8 cellular contexts compared by ENCODE assay signal in genomic region chr17:38296834-38297517, GRCh38. TPM values are rescaled to one million over a fixed set of nuclear protein-coding genes. Genes with fewer than 3 reads are reported as not detected.
DNase-seq lines count a peak whose midpoint lies in the region; ATAC-seq and TF ChIP-seq lines count a peak whose summit lies in the region.
"Not testable (repeated sequence)": the region's sequence is repeated elsewhere in the genome, so short reads cannot be mapped to it uniquely, and the experiment has no call there.

MRPL45 (plus strand) TSS chr17:38297168; CDS start chr17:38297184, 16 bp downstream.

- H3K27me3 ChIP-seq in SK-N-SH (ENCODE audit: insufficient read depth), result not testable (repeated sequence)

- DNase-seq in NCI-H1092 (lab: John Stamatoyannopoulos, UW) (peak; percentile 95), SK-N-SH (peak; percentile 93), germinal center (ENCODE audit: low spot score) (peak; percentile 93), non-pigmented ciliary epithelial cell (ENCODE audit: low read depth) (peak; percentile 71), substantia nigra (lab: John Stamatoyannopoulos, UW) (peak; percentile 71 to 96 (median 92))
- DNase-seq in activated naive CD4-positive, alpha-beta T cell treated with anti-CD3 and anti-CD28 coated beads, Interleukin-2, amount 50 U/mL, for 16 hours, result peak; percentile 97

- peak within 1 kb of the TSS; percentile 76 for H3K4me2 ChIP-seq in SK-N-SH

- H4K20me1 ChIP-seq in SK-N-SH (ENCODE audit: insufficient read depth), result not testable (repeated sequence)

- peak within 1 kb of the TSS; percentile 81; the same call in 1 of the 2 replicates for H2AFZ ChIP-seq in SK-N-SH (ENCODE audit: low read depth)

- H3K79me2 ChIP-seq in SK-N-SH (ENCODE audit: insufficient read depth), result not testable (repeated sequence)

- not testable (repeated sequence) for H3K36me3 ChIP-seq in SK-N-SH (replicated peaks in 1 of 2; ENCODE audit: control insufficient read depth in 1 of 2, insufficient read depth in 2 of 2, low read length in 1 of 2)

- TF ChIP-seq RAD21 in SK-N-SH (IDR thresholded peaks at IDR 0.05; ENCODE audit: low read length), result not testable (repeated sequence)

- CTCF ChIA-PET in SK-N-SH (lab: Yijun Ruan, JAX), result not testable (repeated sequence)

- not testable (repeated sequence) for TF ChIP-seq CTCF in SK-N-SH (IDR thresholded peaks at IDR 0.05)

- H3K4me3 ChIP-seq in GM08714 (ENCODE audit: low read length), result peak within 1 kb of the TSS; percentile 82
- peak within 1 kb of the TSS; percentile 55 to 67 for H3K4me3 ChIP-seq in SK-N-SH (ENCODE audit: low read depth in 2 of 2, low read length in 1 of 2)

- ATAC-seq in HG02610 (IDR thresholded peaks at IDR 0.05; ENCODE audit: unreplicated experiment), result peak; percentile 92

- H3F3A ChIP-seq in SK-N-SH (replicated peaks; ENCODE audit: insufficient read depth), result not testable (repeated sequence)

- POLR2A ChIA-PET in SK-N-SH (lab: Yijun Ruan, JAX), result not testable (repeated sequence)

- H3K27ac ChIP-seq in SK-N-SH (ENCODE audit: low read depth in 2 of 2, low read length in 1 of 2) (peak within 1 kb of the TSS in 1 of 2 experiments; percentile 28; a peak in 2 of 4 replicates), substantia nigra (ENCODE audit: low read depth, low read length, poor library complexity, severe bottlenecking) (peak within 1 kb of the TSS; percentile 73)

- 0 out of 4 replicates have a peak, but pooled peaks of 1 of the 2 experiments have one; percentile 25 for TF ChIP-seq EP300 in SK-N-SH (IDR thresholded peaks at IDR 0.05; ENCODE audit: borderline replicate concordance in 1 of 2, low read depth in 1 of 2, low read length in 1 of 2)

- not testable (repeated sequence) for H3K4me1 ChIP-seq in SK-N-SH (ENCODE audit: control insufficient read depth in 1 of 2, insufficient read depth in 2 of 2, low read depth in 1 of 2, low read length in 1 of 2)

- H3K9ac ChIP-seq in SK-N-SH, result peak within 1 kb of the TSS; percentile 76

- 2% methylated on average over 44 of the region's 48 CpGs for WGBS in SK-N-SH (ENCODE audit: low lambda C conversion rate)

- H3K9me3 ChIP-seq in SK-N-SH, result not testable (repeated sequence)

- not testable (repeated sequence) for H3K9me2 ChIP-seq in SK-N-SH

TF ChIP-seq in SK-N-SH, 30 proteins besides CTCF, POLR2A, EP300 and RAD21:
- TF ChIP-seq MXI1 (IDR thresholded peaks at IDR 0.05; ENCODE audit: low read depth, low read length) (peak; percentile 36; the same call in 1 of the 2 replicates), TAF1 (IDR thresholded peaks at IDR 0.05; ENCODE audit: borderline replicate concordance, low read depth, low read length) (0 out of 2 replicates have a peak, but pooled peaks have one; percentile 57), SIN3A (IDR thresholded peaks at IDR 0.05; ENCODE audit: borderline replicate concordance, low read depth, low read length) (0 out of 2 replicates have a peak, but pooled peaks have one; percentile 24), USF1 (IDR thresholded peaks at IDR 0.05; ENCODE audit: borderline replicate concordance, low read depth) (peak; percentile 57; the same call in 1 of the 2 replicates), NRF1 (IDR thresholded peaks at IDR 0.05; ENCODE audit: low read depth, low read length) (peak; percentile 85), CHD2 (IDR thresholded peaks at IDR 0.05; ENCODE audit: low read length, partially characterized antibody) (peak; percentile 65), MAX (IDR thresholded peaks at IDR 0.05; ENCODE audit: low read depth) (peak; percentile 88), YY1 (IDR thresholded peaks at IDR 0.05; ENCODE audit: low read depth) (peak; percentile 90), POLR2AphosphoS5 (IDR thresholded peaks at IDR 0.05; ENCODE audit: low read depth, low read length) (peak; percentile 45; the same call in 1 of the 2 replicates)
- TF ChIP-seq, protein P1, sequence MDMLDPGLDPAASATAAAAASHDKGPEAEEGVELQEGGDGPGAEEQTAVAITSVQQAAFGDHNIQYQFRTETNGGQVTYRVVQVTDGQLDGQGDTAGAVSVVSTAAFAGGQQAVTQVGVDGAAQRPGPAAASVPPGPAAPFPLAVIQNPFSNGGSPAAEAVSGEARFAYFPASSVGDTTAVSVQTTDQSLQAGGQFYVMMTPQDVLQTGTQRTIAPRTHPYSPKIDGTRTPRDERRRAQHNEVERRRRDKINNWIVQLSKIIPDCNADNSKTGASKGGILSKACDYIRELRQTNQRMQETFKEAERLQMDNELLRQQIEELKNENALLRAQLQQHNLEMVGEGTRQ (IDR thresholded peaks at IDR 0.05; ENCODE audit: borderline replicate concordance, low read depth, low read length), result 0 out of 2 replicates have a peak, but pooled peaks have one; percentile 31
- TF ChIP-seq, protein P2, sequence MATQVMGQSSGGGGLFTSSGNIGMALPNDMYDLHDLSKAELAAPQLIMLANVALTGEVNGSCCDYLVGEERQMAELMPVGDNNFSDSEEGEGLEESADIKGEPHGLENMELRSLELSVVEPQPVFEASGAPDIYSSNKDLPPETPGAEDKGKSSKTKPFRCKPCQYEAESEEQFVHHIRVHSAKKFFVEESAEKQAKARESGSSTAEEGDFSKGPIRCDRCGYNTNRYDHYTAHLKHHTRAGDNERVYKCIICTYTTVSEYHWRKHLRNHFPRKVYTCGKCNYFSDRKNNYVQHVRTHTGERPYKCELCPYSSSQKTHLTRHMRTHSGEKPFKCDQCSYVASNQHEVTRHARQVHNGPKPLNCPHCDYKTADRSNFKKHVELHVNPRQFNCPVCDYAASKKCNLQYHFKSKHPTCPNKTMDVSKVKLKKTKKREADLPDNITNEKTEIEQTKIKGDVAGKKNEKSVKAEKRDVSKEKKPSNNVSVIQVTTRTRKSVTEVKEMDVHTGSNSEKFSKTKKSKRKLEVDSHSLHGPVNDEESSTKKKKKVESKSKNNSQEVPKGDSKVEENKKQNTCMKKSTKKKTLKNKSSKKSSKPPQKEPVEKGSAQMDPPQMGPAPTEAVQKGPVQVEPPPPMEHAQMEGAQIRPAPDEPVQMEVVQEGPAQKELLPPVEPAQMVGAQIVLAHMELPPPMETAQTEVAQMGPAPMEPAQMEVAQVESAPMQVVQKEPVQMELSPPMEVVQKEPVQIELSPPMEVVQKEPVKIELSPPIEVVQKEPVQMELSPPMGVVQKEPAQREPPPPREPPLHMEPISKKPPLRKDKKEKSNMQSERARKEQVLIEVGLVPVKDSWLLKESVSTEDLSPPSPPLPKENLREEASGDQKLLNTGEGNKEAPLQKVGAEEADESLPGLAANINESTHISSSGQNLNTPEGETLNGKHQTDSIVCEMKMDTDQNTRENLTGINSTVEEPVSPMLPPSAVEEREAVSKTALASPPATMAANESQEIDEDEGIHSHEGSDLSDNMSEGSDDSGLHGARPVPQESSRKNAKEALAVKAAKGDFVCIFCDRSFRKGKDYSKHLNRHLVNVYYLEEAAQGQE (IDR thresholded peaks at IDR 0.05; ENCODE audit: low read depth, low read length), result 0 out of 2 replicates have a peak, but pooled peaks have one; percentile 17
TF ChIP-seq in SK-N-SH: peak in this region for 11; not testable (repeated sequence) for 19.

RNA-seq across cellular contexts. Expression of gene MRPL45, which starts in this region (rescaled TPM):
- 35.5 and 42.8 TPM in 2 replicates for polyA plus RNA-seq in SK-N-SH (2012; rRNA removed)
- polyA plus RNA-seq in SK-N-SH (2012; cell fraction: cytosol; rRNA removed), result 45.2 and 48.4 TPM in 2 replicates
- 19.9 and 25.2 TPM in 2 replicates for polyA plus RNA-seq in SK-N-SH (2012; cell fraction: nucleus; rRNA removed)
